Comparison of ENCODE assay signal across 9 cellular contexts in the genomic region with DNA sequence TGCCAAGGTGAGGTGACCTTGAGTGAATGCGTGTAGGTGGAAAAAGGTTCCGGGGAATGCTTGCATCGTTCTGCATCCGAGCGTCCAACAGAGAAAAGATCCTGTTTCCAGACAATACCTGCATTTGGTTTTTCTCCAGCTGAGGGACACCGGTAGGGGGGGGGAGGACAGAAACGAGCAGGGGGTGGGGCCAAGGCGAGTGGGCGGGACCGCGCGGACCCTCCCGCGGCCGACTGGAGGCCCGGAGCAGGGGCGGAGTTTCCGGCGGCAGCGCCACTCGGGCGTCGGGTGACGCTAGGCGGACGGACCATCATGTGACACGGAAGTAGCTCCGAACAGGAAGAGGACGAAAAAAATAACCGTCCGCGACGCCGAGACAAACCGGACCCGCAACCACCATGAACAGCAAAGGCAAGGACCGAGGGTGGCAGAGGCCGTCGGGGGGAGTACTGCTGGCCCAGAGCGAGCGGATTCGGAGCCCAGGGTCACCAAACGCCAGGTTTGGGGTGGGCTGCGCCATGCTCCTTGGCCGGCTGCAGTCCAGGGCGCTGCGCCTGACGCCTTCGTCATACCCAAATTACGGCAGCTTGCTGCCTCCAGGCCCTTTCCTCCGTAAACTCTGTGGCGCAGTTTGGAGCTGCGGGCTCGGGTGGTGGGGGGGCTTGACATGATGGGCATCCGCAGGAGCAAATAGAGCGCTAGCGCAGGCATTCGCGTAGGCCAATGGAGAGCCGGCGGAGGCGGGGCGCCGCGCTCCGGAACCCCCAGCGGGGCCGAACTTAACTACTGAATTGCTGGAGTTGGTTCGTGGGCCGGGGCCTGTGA. TPM values are rescaled to one million over a fixed set of nuclear protein-coding genes. Genes with fewer than 3 reads are reported as not detected.
DNase-seq lines count a peak whose midpoint lies in the region; ATAC-seq, FAIRE-seq and TF ChIP-seq lines count a peak whose summit lies in the region.
"Had no signal": no experiment of that assay in that cellular context is flagged by ENCODE, and none has a peak within 500 bp of the region (broad histone marks: within the 10 kb centered on the region; RNA-seq: fewer than 3 reads in every experiment).

DAZAP2 (plus strand) TSS at position 317 of the 825 bp plus-strand sequence; CDS start at position 399, 82 bp downstream.

- H3K4me3 Mint-ChIP-seq in immature natural killer cell, result peak within 1 kb of the TSS; percentile 93 to 99 (median 97)

- peaks cover 33 to 59% (median 49%) of the 10 kb centered on the region in 6 donors for H3K4me1 ChIP-seq in spleen

- H3K36me3 Mint-ChIP-seq in immature natural killer cell, result peaks cover 8 to 25% (median 21%) of the 10 kb centered on the region in 3 donors

- H3K9me3 Mint-ChIP-seq in immature natural killer cell, result no peaks in the 10 kb centered on the region

- peaks cover 12 to 19% (median 13%) of the 10 kb centered on the region in 3 donors for H3K27me3 Mint-ChIP-seq in immature natural killer cell (ENCODE audit: low read depth in 3 of 3)

- no peaks in the 10 kb centered on the region for H3K27me3 ChIP-seq in bronchial epithelial cell (ENCODE audit: control insufficient read depth, insufficient read depth, low read length)
- H3K27me3 ChIP-seq in spleen (replicated peaks in 1 of 7), result no peaks in the 10 kb centered on the region

- H3K4me1 Mint-ChIP-seq in immature natural killer cell, result peaks cover 41 to 50% of the 10 kb centered on the region in 2 donors

- TF ChIP-seq CTCF in WI38 (IDR thresholded peaks at IDR 0.05; ENCODE audit: low read depth, low read length) (peak; percentile 19; the same call in 1 of the 2 replicates), bronchial epithelial cell (IDR thresholded peaks at IDR 0.05; ENCODE audit: insufficient read depth, low read length, severe bottlenecking) (peak; percentile 29), spleen (IDR thresholded peaks at IDR 0.05 in 8 of 11, conservative IDR thresholded peaks at IDR 0.05 in 3 of 11) (peak in 6 of 11 experiments; percentile 27 to 62 (median 36))

- WGBS in spleen, 5 donors, result 0 to 1% (median 0%) methylated on average over 51 to 70 of the region's 70 CpGs

- TF ChIP-seq POLR2A in spleen (IDR thresholded peaks at IDR 0.05), result peak; percentile 38 to 87 (median 86)

- DNase-seq in AG08396 (ENCODE audit: low spot score), result peak; percentile 98
- peak; percentile 93 for DNase-seq in NCI-H2227 (lab: John Stamatoyannopoulos, UW; ENCODE audit: unreplicated experiment)
- DNase-seq in bronchial epithelial cell (ENCODE audit: low read depth), result peak; percentile 87
- peak; percentile 92 to 96 (median 96) for DNase-seq in immature natural killer cell
- peak; percentile 99 for DNase-seq in spleen

- no peak for FAIRE-seq in bronchial epithelial cell (lab: Jason Lieb, UNC)
- FAIRE-seq: colon had no signal

- H3K36me3 ChIP-seq in bronchial epithelial cell (ENCODE audit: control insufficient read depth, insufficient read depth, low read length) (peaks cover 20% of the 10 kb centered on the region), spleen (peaks cover 3 to 40% (median 37%) of the 10 kb centered on the region in 6 donors)

- ATAC-seq in GM18907 (IDR thresholded peaks at IDR 0.05; ENCODE audit: unreplicated experiment) (peak; percentile 91), HG03159 (IDR thresholded peaks at IDR 0.05; ENCODE audit: unreplicated experiment) (peak; percentile 90)

- H3K27ac Mint-ChIP-seq in immature natural killer cell, result peak within 1 kb of the TSS; percentile 98 to 100 (median 99)

- intact Hi-C loops in spleen (cut with DNase I; ENCODE audit: low total_unique reads), result no loop called here

- H3K27ac ChIP-seq in spleen, result peak within 1 kb of the TSS; percentile 99 to 100 (median 100)

- H3K4me3 ChIP-seq in WI38 (ENCODE audit: low read depth, low read length) (peak within 1 kb of the TSS; percentile 99), bronchial epithelial cell (ENCODE audit: low read depth, low read length) (peak within 1 kb of the TSS; percentile 98), spleen (peak within 1 kb of the TSS; percentile 57 to 84 (median 74))

- no peaks in the 10 kb centered on the region for H3K9me3 ChIP-seq in spleen

RNA-seq across cellular contexts. Expression of gene DAZAP2, which starts in this region (rescaled TPM):
- total RNA-seq in bronchial epithelial cell (50.5 and 69.1 TPM in 2 replicates), spleen (100 to 1,000 TPM; 237 to 493 (median 306) TPM)
- polyA plus RNA-seq in immature natural killer cell (1,000 to 10,000 TPM; 1,137 to 2,830 (median 1,368) TPM), spleen (100 to 1,000 TPM; 181 to 329 (median 237) TPM)

Comparison
In these comparisons a context has a peak if more than half of its experiments do, and no peak if none do; other contexts are left out.
1. Peak in every context shown above with its lines: DNase-seq, ATAC-seq, H3K4me3 ChIP-seq and H3K27ac ChIP-seq.